In the genomic region with DNA sequence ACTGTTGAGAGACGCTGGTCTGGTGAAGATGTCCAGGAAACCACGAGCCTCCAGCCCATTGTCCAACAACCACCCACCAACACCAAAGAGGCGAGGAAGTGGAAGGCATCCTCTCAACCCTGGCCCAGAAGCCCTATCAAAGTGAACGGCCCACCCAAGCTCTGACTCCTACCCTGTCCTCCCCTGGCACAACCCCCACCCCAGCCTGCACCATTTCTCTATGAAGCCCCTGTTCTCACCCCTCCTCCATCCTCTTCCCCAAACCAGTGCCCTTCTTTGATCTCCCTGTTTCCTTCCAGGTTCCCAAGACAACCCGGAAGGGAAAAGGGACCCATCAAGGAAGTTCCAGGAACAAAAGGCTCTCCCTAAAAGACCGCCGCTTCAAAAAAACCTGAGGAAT, we compare ENCODE assay signal across 6 cellular contexts. TPM values are rescaled to one million over a fixed set of nuclear protein-coding genes. Genes with fewer than 3 reads are reported as not detected.
"Had no signal": no experiment of that assay in that cellular context is flagged by ENCODE, and none has a peak within 500 bp of the region (broad histone marks: within the 10 kb centered on the region; RNA-seq: fewer than 3 reads in every experiment).

No MANE protein-coding gene starts in this region.

RNA-seq across cellular contexts. Expression of a gene that starts 0.5 kb away (rescaled TPM):
- total RNA-seq: GM23248, GM23338, H1, H9, HFFc6 had no signal
- polyA plus RNA-seq: GM23248 had no signal

RNA-seq across cellular contexts. Expression of a gene that starts 5.9 kb away (rescaled TPM):
- total RNA-seq: GM23248, H1, HFFc6 had no signal
- polyA plus RNA-seq: GM23248 had no signal

RNA-seq across cellular contexts. Expression of a gene that starts 9.9 kb away (rescaled TPM):
- total RNA-seq: GM23248, H1, H7, H9 had no signal
- polyA plus RNA-seq: GM23248, GM23338 had no signal

RNA-seq across cellular contexts. Expression of a gene that starts 26.0 kb away (rescaled TPM):
- total RNA-seq: H1, H7, H9 had no signal
- polyA plus RNA-seq: H1 had no signal

RNA-seq across cellular contexts. Expression of a gene that starts 26.0 kb away (rescaled TPM):
- total RNA-seq: GM23248, GM23338, H1, H7, H9 had no signal
- polyA plus RNA-seq: H1 had no signal
